ENCODE assay signal across 8 cellular contexts in genomic region chr6:2738373-2738979, GRCh38. TPM values are rescaled to one million over a fixed set of nuclear protein-coding genes. Genes with fewer than 3 reads are reported as not detected.
DNase-seq lines count a peak whose midpoint lies in the region; ATAC-seq lines count a peak whose summit lies in the region.

No MANE protein-coding gene starts in this region.

- H3K27me3 ChIP-seq in HAP-1 (ENCODE audit: low read depth) (no peaks in the 10 kb centered on the region), trophoblast cell (ENCODE audit: insufficient read depth, low read length) (no peaks in the 10 kb centered on the region)

- no peak overlapping the region for H4K91ac ChIP-seq in trophoblast cell (ENCODE audit: low read depth, low read length)

- no peak overlapping the region for H2AK5ac ChIP-seq in trophoblast cell (ENCODE audit: low read length)

- no peaks in the 10 kb centered on the region for H3K79me1 ChIP-seq in trophoblast cell (ENCODE audit: low read length)

- no peak overlapping the region for H4K8ac ChIP-seq in trophoblast cell (ENCODE audit: low read depth, low read length)

- no CpG with 5 or more reads among the region's 5 CpGs for WGBS in trophoblast cell (ENCODE audit: extremely low coverage, insufficient coverage, insufficient read length)

- H2BK120ac ChIP-seq in trophoblast cell (ENCODE audit: insufficient read depth, low read length, poor library complexity) = no peak overlapping the region

- H3K4me2 ChIP-seq in trophoblast cell (ENCODE audit: low read length) = no peak overlapping the region

- no peak overlapping the region for H2BK12ac ChIP-seq in trophoblast cell (ENCODE audit: low read length)

- in situ Hi-C loops in HAP-1 (cut with MboI; ENCODE audit: low sequenced_read_pairs) = loop anchor here (25.0 kb wide), 1 partner anchor 1151 kb away; no protein-coding TSS in a partner anchor

- no peaks in the 10 kb centered on the region for H3K79me2 ChIP-seq in trophoblast cell (ENCODE audit: control insufficient read depth, insufficient read depth, low read length, poor library complexity)

- H3K9me3 ChIP-seq in HAP-1 (no peaks in the 10 kb centered on the region), trophoblast cell (ENCODE audit: insufficient read depth, low read depth, low read length) (no peaks in the 10 kb centered on the region)

- H3K4me1 ChIP-seq in HAP-1 = 0 out of 2 replicates have a peak, but pooled peaks cover 4% of the 10 kb centered on the region
- no peaks in the 10 kb centered on the region for H3K4me1 ChIP-seq in trophoblast cell (ENCODE audit: control insufficient read depth in 1 of 2, insufficient read depth in 2 of 2, low read length in 2 of 2)

- H2BK5ac ChIP-seq in trophoblast cell (ENCODE audit: low read depth, low read length, poor library complexity) = no peak overlapping the region

- no peak overlapping the region for H4K12ac ChIP-seq in trophoblast cell (ENCODE audit: low read depth, low read length)

- peak; percentile 52 for DNase-seq in COR-L47 (lab: John Stamatoyannopoulos, UW)
- DNase-seq in HAP-1 (ENCODE audit: low spot score in 2 of 2) = peak; percentile 79
- DNase-seq in NOMO-1 treated with DMSO at 0.1 percent for 48 hours (lab: John Stamatoyannopoulos, UW; ENCODE audit: unreplicated experiment) = peak; percentile 63
- DNase-seq in activated T-cell treated with anti-CD3 and anti-CD28 coated beads, Interleukin-2, amount 50 U/mL, for 4 hours = peak; percentile 37
- peak; percentile 55 for DNase-seq in fibroblast of the conjunctiva (ENCODE audit: low read depth)
- DNase-seq in trophoblast cell = peak; percentile 54 to 71

- H3K23ac ChIP-seq in trophoblast cell (ENCODE audit: low read length) = no peak overlapping the region

- H3K4me1 Mint-ChIP-seq in activated T-cell treated with anti-CD3 and anti-CD28 coated beads, Interleukin-2, amount 50 U/mL, for 4 hours (ENCODE audit: low read depth) = peaks cover 4% of the 10 kb centered on the region

- no peak overlapping the region for H3K4ac ChIP-seq in trophoblast cell (ENCODE audit: low read depth, low read length)

- H3K4me3 ChIP-seq in HAP-1 (no peak overlapping the region), trophoblast cell (ENCODE audit: low read depth, low read length) (no peak overlapping the region)

- H3K27ac ChIP-seq in trophoblast cell (ENCODE audit: low read depth, low read length) = no peak overlapping the region

- H2AFZ ChIP-seq in trophoblast cell (ENCODE audit: insufficient read depth, low read length, poor library complexity) = no peak overlapping the region

- no peak overlapping the region for H3K4me3 Mint-ChIP-seq in activated T-cell treated with anti-CD3 and anti-CD28 coated beads, Interleukin-2, amount 50 U/mL, for 4 hours

- H3K18ac ChIP-seq in trophoblast cell (ENCODE audit: low read length) = no peak overlapping the region

- H3K36me3 Mint-ChIP-seq in activated T-cell treated with anti-CD3 and anti-CD28 coated beads, Interleukin-2, amount 50 U/mL, for 4 hours (ENCODE audit: insufficient read depth) = no peaks in the 10 kb centered on the region

- H3K14ac ChIP-seq in trophoblast cell (ENCODE audit: low read length) = no peak overlapping the region

- no peaks in the 10 kb centered on the region for H3K27me3 Mint-ChIP-seq in activated T-cell treated with anti-CD3 and anti-CD28 coated beads, Interleukin-2, amount 50 U/mL, for 4 hours (ENCODE audit: low read depth)

- H3K36me3 ChIP-seq in HAP-1 (replicated peaks) (no peaks in the 10 kb centered on the region), trophoblast cell (ENCODE audit: control insufficient read depth in 1 of 2, insufficient read depth in 2 of 2, low read length in 2 of 2) (no peaks in the 10 kb centered on the region)

- H3K9ac ChIP-seq in trophoblast cell (ENCODE audit: low read length) = no peak overlapping the region

- no peaks in the 10 kb centered on the region for H3K9me3 Mint-ChIP-seq in activated T-cell treated with anti-CD3 and anti-CD28 coated beads, Interleukin-2, amount 50 U/mL, for 4 hours

- ATAC-seq in activated T-cell treated with anti-CD3 and anti-CD28 coated beads, Interleukin-2, amount 50 U/mL, for 4 hours = peak; percentile 49 to 61
- ATAC-seq in HG03432 (IDR thresholded peaks at IDR 0.05; ENCODE audit: unreplicated experiment) (no peak), HG03159 (IDR thresholded peaks at IDR 0.05; ENCODE audit: unreplicated experiment) (no peak)

RNA-seq across cellular contexts. Expression of gene MYLK4, which starts 12.2 kb away (rescaled TPM):
- under 1 TPM; 0.08 to 0.18 (median 0.11) TPM for total RNA-seq in activated T-cell treated with anti-CD3 and anti-CD28 coated beads, Interleukin-2, amount 50 U/mL, for 4 hours
- polyA plus RNA-seq in trophoblast cell (2013) = 0.27 and 0.28 TPM in 2 replicates

RNA-seq across cellular contexts. Expression of gene WRNIP1, which starts 26.7 kb away (rescaled TPM):
- 10 to 100 TPM; 44.1 to 52.1 (median 49.0) TPM for total RNA-seq in activated T-cell treated with anti-CD3 and anti-CD28 coated beads, Interleukin-2, amount 50 U/mL, for 4 hours
- 27.7 and 28.1 TPM in 2 replicates for polyA plus RNA-seq in trophoblast cell (2013)

Comparison
In these comparisons a context has a peak if more than half of its experiments do, and no peak if none do; other contexts are left out.
1. ATAC-seq: peak in activated T-cell treated with anti-CD3 and anti-CD28 coated beads, Interleukin-2, amount 50 U/mL, for 4 hours (2 of 2); none in HG03432 (single experiment) and HG03159 (single experiment).
2. Peak in every context shown above with its lines, with median percentiles within 50 percentile points of each other: DNase-seq.